13 cellular contexts compared by ENCODE assay signal in genomic region chr10:52474265-52474664, GRCh38.
"Had no signal": no experiment of that assay in that cellular context is flagged by ENCODE, and none has a peak within 500 bp of the region (broad histone marks: within the 10 kb centered on the region; RNA-seq: fewer than 3 reads in every experiment).

No MANE protein-coding gene starts in this region.

- DNase-seq: activated CD4-positive, alpha-beta T cell treated with anti-CD3 and anti-CD28 coated beads for 1 hour; activated CD4-positive, alpha-beta T cell treated with anti-CD3 and anti-CD28 coated beads, Interleukin-2, amount 50 U/mL, for 48 hours; activated CD8-positive, alpha-beta memory T cell treated with anti-CD3 and anti-CD28 coated beads, Interleukin-2, amount 10 ng/mL, durations not matched to agents 7 days and 5 days; activated gamma-delta T cell; activated T-cell treated with anti-CD3 and anti-CD28 coated beads, Interleukin-2, amount 50 U/mL, for 24 hours; amygdala; brain microvascular endothelial cell; dermis blood vessel endothelial cell; hypothalamus; kidney glomerular epithelial cell; lower lobe of right lung; pancreas; retina had no signal

- ATAC-seq: activated CD8-positive, alpha-beta memory T cell treated with anti-CD3 and anti-CD28 coated beads, Interleukin-2, amount 10 ng/mL, durations not matched to agents 7 days and 5 days; lower lobe of right lung; pancreas had no signal

- FAIRE-seq: pancreas had no signal
